8 cellular contexts compared by ENCODE assay signal in the genomic region with DNA sequence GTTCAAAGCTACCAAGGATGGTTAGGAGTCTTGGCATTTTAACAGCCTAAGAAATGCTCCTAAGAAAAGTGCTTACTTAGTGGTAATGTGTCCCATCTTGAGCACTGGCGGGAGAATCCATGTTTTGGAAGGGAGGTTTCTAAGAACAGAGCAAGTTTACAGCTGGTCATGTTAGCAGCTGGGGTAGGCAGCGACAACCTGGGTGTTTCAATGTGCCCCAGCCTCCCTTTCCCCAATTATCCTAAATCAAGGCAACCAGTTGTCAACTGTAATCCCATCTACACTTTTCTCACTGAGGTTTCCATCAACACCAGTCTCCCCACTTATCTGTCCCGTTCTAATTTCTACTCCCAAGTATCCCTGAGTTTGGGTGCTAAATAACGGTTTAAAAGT. TPM values are rescaled to one million over a fixed set of nuclear protein-coding genes. Genes with fewer than 3 reads are reported as not detected.
DNase-seq lines count a peak whose midpoint lies in the region; ATAC-seq and TF ChIP-seq lines count a peak whose summit lies in the region.

No MANE protein-coding gene starts in this region.

- TF ChIP-seq EP300 in upper lobe of left lung (IDR thresholded peaks at IDR 0.05) = no peak

- no peaks in the 10 kb centered on the region for H3K36me3 ChIP-seq in cardiac muscle cell
- peaks cover 12% of the 10 kb centered on the region for H3K36me3 ChIP-seq in brain microvascular endothelial cell (replicated peaks)
- H3K36me3 ChIP-seq in mucosa of stomach (ENCODE audit: control insufficient read depth, insufficient read depth, low read length) = no peaks in the 10 kb centered on the region
- no peaks in the 10 kb centered on the region for H3K36me3 ChIP-seq in upper lobe of left lung

- intact Hi-C loops in left cardiac atrium (cut with DNase I) = loop anchor here in 1 of 2 donors (2.0 to 10.0 kb wide), 3 partner anchors 189 to 529 kb away; no protein-coding TSS in a partner anchor

- 87 to 94% methylated on average over 4 of the region's 4 CpGs for WGBS in upper lobe of left lung, 2 donors

- in situ Hi-C loops in brain microvascular endothelial cell (cut with HindIII; ENCODE audit: low pct_ligation_motif_present, low sequenced_read_pairs) = no loop called here

- DNase-seq in cardiac muscle cell (ENCODE audit: low read depth in 1 of 2, low spot score in 1 of 2) (no peak), left cardiac atrium (no peak), brain microvascular endothelial cell (no peak), upper lobe of left lung (no peak), AG08396 (ENCODE audit: low spot score) (no peak), NCI-H2196 treated with DMSO at 0.1 percent for 48 hours (lab: John Stamatoyannopoulos, UW; ENCODE audit: unreplicated experiment) (no peak), NOMO-1 treated with dmso at 0.1 percent for 144 hours (lab: John Stamatoyannopoulos, UW; ENCODE audit: unreplicated experiment) (no peak)

- H3K4me3 ChIP-seq in cardiac muscle cell (no peak overlapping the region), brain microvascular endothelial cell (ENCODE audit: low read depth, low read length) (peak overlapping the region; percentile 86), mucosa of stomach (ENCODE audit: low read length) (peak overlapping the region; percentile 70), upper lobe of left lung (peak overlapping the region in 1 of 4 donors; percentile 92)

- TF ChIP-seq CTCF in cardiac muscle cell (IDR thresholded peaks at IDR 0.05; ENCODE audit: low read depth, low read length) = no peak
- TF ChIP-seq CTCF in brain microvascular endothelial cell (IDR thresholded peaks at IDR 0.05; ENCODE audit: low read depth, low read length, missing control alignments) = no peak
- no peak for TF ChIP-seq CTCF in upper lobe of left lung (IDR thresholded peaks at IDR 0.05)

- H3K27ac ChIP-seq in cardiac muscle cell = peak overlapping the region; percentile 95
- H3K27ac ChIP-seq in brain microvascular endothelial cell = peak overlapping the region; percentile 97
- H3K27ac ChIP-seq in upper lobe of left lung = peak overlapping the region in 3 of 4 donors; percentile 94 to 99 (median 99)

- peak overlapping the region; percentile 96 for H3K9ac ChIP-seq in mucosa of stomach (ENCODE audit: low read length)

- H3K27me3 ChIP-seq in cardiac muscle cell (no peaks in the 10 kb centered on the region), brain microvascular endothelial cell (replicated peaks) (no peaks in the 10 kb centered on the region), mucosa of stomach (ENCODE audit: control insufficient read depth, insufficient read depth, low read length) (no peaks in the 10 kb centered on the region), upper lobe of left lung (no peaks in the 10 kb centered on the region)

- no peak for ATAC-seq in left cardiac atrium
- no peak for ATAC-seq in upper lobe of left lung (ENCODE audit: low FRiP score in 2 of 2)

- TF ChIP-seq POLR2A in upper lobe of left lung (IDR thresholded peaks at IDR 0.05) = no peak

- peaks cover 5% of the 10 kb centered on the region for H3K4me1 ChIP-seq in cardiac muscle cell (ENCODE audit: low read depth)
- peaks cover 23% of the 10 kb centered on the region for H3K4me1 ChIP-seq in mucosa of stomach (ENCODE audit: control insufficient read depth, insufficient read depth, low read length)
- peaks cover 6 to 33% (median 18%) of the 10 kb centered on the region in 4 donors for H3K4me1 ChIP-seq in upper lobe of left lung

- H3K9me3 ChIP-seq in cardiac muscle cell (ENCODE audit: low read depth) (no peaks in the 10 kb centered on the region), mucosa of stomach (ENCODE audit: control insufficient read depth, low read length) (no peaks in the 10 kb centered on the region), upper lobe of left lung (no peaks in the 10 kb centered on the region)

RNA-seq across cellular contexts. Expression of gene JAG1, which starts 1.7 kb away (rescaled TPM):
- total RNA-seq in cardiac muscle cell (45.3 and 53.2 TPM in 2 replicates), left cardiac atrium (10 to 100 TPM; 32.4 to 42.3 TPM), upper lobe of left lung (10 to 100 TPM; 37.7 to 57.4 (median 47.0) TPM)
- 18.3 and 21.3 TPM in 2 replicates for polyA plus RNA-seq in cardiac muscle cell
